ENCODE assay signal across 1 cellular context in genomic region chr11:96013459-96014213, GRCh38.
TF ChIP-seq lines count a peak whose summit lies in the region.

No MANE protein-coding gene starts in this region.

TF ChIP-seq in GM23338, 12 proteins besides CTCF, POLR2A, EP300 and RAD21 (continued from another document):
- TF ChIP-seq REST (IDR thresholded peaks at IDR 0.05; ENCODE audit: unreplicated experiment), result no peak
